12 cellular contexts compared by ENCODE assay signal in genomic region chr21:38956791-38957571, GRCh38.
DNase-seq lines count a peak whose midpoint lies in the region; ATAC-seq and TF ChIP-seq lines count a peak whose summit lies in the region.
"Had no signal": no experiment of that assay in that cellular context is flagged by ENCODE, and none has a peak within 500 bp of the region (broad histone marks: within the 10 kb centered on the region; RNA-seq: fewer than 3 reads in every experiment).

No MANE protein-coding gene starts in this region.

- peaks cover 33% of the 10 kb centered on the region for H3K4me1 ChIP-seq in lower lobe of right lung

- no peak overlapping the region for H3K4me3 Mint-ChIP-seq in activated naive CD4-positive, alpha-beta T cell treated with anti-CD3 and anti-CD28 coated beads, Interleukin-2, amount 10 ng/mL, durations not matched to agents 7 days and 5 days
- H3K4me3 Mint-ChIP-seq: activated T-helper 1 cell treated with anti-CD3 and anti-CD28 coated beads, Interleukin-12 subunit alpha, Interleukin-12 subunit beta, Interleukin-2, Interleukin-4 antibody, amounts not matched to agents 30 ng/mL and 10 ng/mL and 1 ng/mL, durations not matched to agents 14 hours and 24 hours and 36 hours had no signal

- H3K4me1 Mint-ChIP-seq in activated naive CD4-positive, alpha-beta T cell treated with anti-CD3 and anti-CD28 coated beads, Interleukin-2, amount 10 ng/mL, durations not matched to agents 7 days and 5 days: no peaks in the 10 kb centered on the region

- H3K27ac Mint-ChIP-seq in activated naive CD4-positive, alpha-beta T cell treated with anti-CD3 and anti-CD28 coated beads, Interleukin-2, amount 10 ng/mL, durations not matched to agents 7 days and 5 days: no peak overlapping the region

- no peaks in the 10 kb centered on the region for H3K36me3 Mint-ChIP-seq in activated naive CD4-positive, alpha-beta T cell treated with anti-CD3 and anti-CD28 coated beads, Interleukin-2, amount 10 ng/mL, durations not matched to agents 7 days and 5 days

- TF ChIP-seq POLR2A in lower leg skin (IDR thresholded peaks at IDR 0.05): no peak

- CTCF ChIA-PET in activated naive CD4-positive, alpha-beta T cell treated with anti-CD3 and anti-CD28 coated beads, Interleukin-2, amount 10 ng/mL, durations not matched to agents 7 days and 5 days (lab: Charles Lee): interaction anchor here (0.6 to 1.5 kb wide), 3 partner anchors 26 to 1969 kb away, joined by 3 to 4 read pairs (median 3); no protein-coding TSS in a partner anchor

- WGBS in lower leg skin, 2 donors: 59 to 60% methylated on average over 12 of the region's 12 CpGs

- ATAC-seq in lower lobe of right lung: peak; percentile 3 to 44

- intact Hi-C loops in lower lobe of right lung (cut with DNase I): no loop called here
- intact Hi-C loops in lower leg skin (cut with DNase I; ENCODE audit: low total_unique reads): no loop called here

- peaks cover 3% of the 10 kb centered on the region for H3K27me3 Mint-ChIP-seq in activated naive CD4-positive, alpha-beta T cell treated with anti-CD3 and anti-CD28 coated beads, Interleukin-2, amount 10 ng/mL, durations not matched to agents 7 days and 5 days

- no peaks in the 10 kb centered on the region for H3K9me3 ChIP-seq in lower lobe of right lung
- H3K9me3 ChIP-seq: esophagus squamous epithelium, testis had no signal

- DNase-seq in COR-L47 (lab: John Stamatoyannopoulos, UW) (peak; percentile 91), NCI-H187 treated with DMSO at 0.1 percent for 48 hours (lab: John Stamatoyannopoulos, UW) (peak; percentile 93), lower lobe of right lung (peak; percentile 58), lower leg skin (ENCODE audit: low spot score in 2 of 2) (no peak), coronary artery (ENCODE audit: low spot score) (no peak)
- no peak for DNase-seq in activated CD4-positive, alpha-beta T cell treated with anti-CD3 and anti-CD28 coated beads, Interleukin-2, amount 50 U/mL, for 48 hours
- DNase-seq in activated naive CD4-positive, alpha-beta T cell treated with anti-CD3 and anti-CD28 coated beads, Interleukin-2, amount 10 ng/mL, durations not matched to agents 7 days and 5 days: no peak
- DNase-seq: esophagus squamous epithelium, testis had no signal

- peaks cover 2% of the 10 kb centered on the region for H3K9me3 Mint-ChIP-seq in activated naive CD4-positive, alpha-beta T cell treated with anti-CD3 and anti-CD28 coated beads, Interleukin-2, amount 10 ng/mL, durations not matched to agents 7 days and 5 days

- no peak for TF ChIP-seq CTCF in VCaP (conservative IDR thresholded peaks at IDR 0.05)
- no peak for TF ChIP-seq CTCF in lower lobe of right lung (IDR thresholded peaks at IDR 0.05)
- no peak for TF ChIP-seq CTCF in lower leg skin (IDR thresholded peaks at IDR 0.05)
- TF ChIP-seq CTCF in coronary artery (IDR thresholded peaks at IDR 0.05): no peak

- no peaks in the 10 kb centered on the region for H3K36me3 ChIP-seq in lower lobe of right lung
- H3K36me3 ChIP-seq: BLaER1 treated with 17β-estradiol and CSF1 and Interleukin-3, amounts not matched to agents 10 nM and 100 nM; esophagus squamous epithelium had no signal

- no peak overlapping the region for H3K4me3 ChIP-seq in lower lobe of right lung
- no peak overlapping the region for H3K4me3 ChIP-seq in lower leg skin (ENCODE audit: low read depth, poor library complexity, severe bottlenecking)
- no peak overlapping the region for H3K4me3 ChIP-seq in coronary artery
- H3K4me3 ChIP-seq: BLaER1 treated with 17β-estradiol and CSF1 and Interleukin-3, amounts not matched to agents 10 nM and 100 nM; esophagus squamous epithelium; testis had no signal

- 0 out of 2 replicates have a peak overlapping the region, but pooled peaks have one; percentile 12 for H3K27ac ChIP-seq in VCaP
- peak overlapping the region; percentile 51 for H3K27ac ChIP-seq in lower lobe of right lung
- H3K27ac ChIP-seq in coronary artery: no peak overlapping the region
- H3K27ac ChIP-seq: BLaER1 treated with 17β-estradiol and CSF1 and Interleukin-3, amounts not matched to agents 10 nM and 100 nM; testis had no signal

- H3K27me3 ChIP-seq in lower lobe of right lung (ENCODE audit: low read depth): no peaks in the 10 kb centered on the region
- H3K27me3 ChIP-seq: BLaER1 treated with 17β-estradiol and CSF1 and Interleukin-3, amounts not matched to agents 10 nM and 100 nM; esophagus squamous epithelium; testis had no signal

Comparison
In these comparisons a context has a peak if more than half of its experiments do, and no peak if none do; other contexts are left out.
1. DNase-seq: peak in COR-L47 (single experiment), NCI-H187 treated with DMSO at 0.1 percent for 48 hours (single experiment) and lower lobe of right lung (single experiment); none in activated CD4-positive, alpha-beta T cell treated with anti-CD3 and anti-CD28 coated beads, Interleukin-2, amount 50 U/mL, for 48 hours (0 of 2), lower leg skin (0 of 2), coronary artery (single experiment) and activated naive CD4-positive, alpha-beta T cell treated with anti-CD3 and anti-CD28 coated beads, Interleukin-2, amount 10 ng/mL, durations not matched to agents 7 days and 5 days (single experiment).
2. H3K27ac ChIP-seq: peak in VCaP (single experiment) and lower lobe of right lung (single experiment); none in coronary artery (0 of 2).